In the genomic region with DNA sequence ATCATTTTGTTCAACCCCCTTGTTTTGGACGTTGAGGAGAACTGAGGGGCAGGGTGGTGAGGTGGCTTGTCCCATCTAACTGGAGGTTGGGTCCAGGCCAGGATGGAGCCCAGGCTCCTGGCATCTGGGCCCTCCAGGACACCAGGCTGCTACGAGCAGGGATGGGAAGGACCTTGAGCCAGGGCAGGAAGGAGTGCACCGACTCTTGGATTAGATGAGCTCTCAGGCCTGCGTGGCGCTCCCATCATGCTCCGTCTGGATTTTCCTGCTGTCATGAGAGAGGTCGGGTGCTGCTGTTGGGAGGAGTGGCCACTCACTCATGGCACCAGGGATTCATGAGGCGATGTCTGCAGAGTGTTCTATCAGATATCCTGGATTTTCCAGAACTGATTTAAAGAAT, we compare ENCODE assay signal across 20 cellular contexts. TPM values are rescaled to one million over a fixed set of nuclear protein-coding genes. Genes with fewer than 3 reads are reported as not detected.
"Had no signal": no experiment of that assay in that cellular context is flagged by ENCODE, and none has a peak within 500 bp of the region (broad histone marks: within the 10 kb centered on the region; RNA-seq: fewer than 3 reads in every experiment).

No MANE protein-coding gene starts in this region.

- H3K27ac ChIP-seq: brain microvascular endothelial cell, epithelial cell of prostate, heart right ventricle, SJSA1, upper lobe of left lung had no signal

- DNase-seq: activated CD4-positive, alpha-beta memory T cell treated with anti-CD3 and anti-CD28 coated beads for 36 hours; activated naive CD8-positive, alpha-beta T cell treated with anti-CD3 and anti-CD28 coated beads, Interleukin-2, amount 10 ng/mL, durations not matched to agents 7 days and 5 days; activated T-cell treated with anti-CD3 and anti-CD28 coated beads, Interleukin-2, amount 50 U/mL, for 72 hours; brain microvascular endothelial cell; effector memory CD8-positive, alpha-beta T cell; foreskin melanocyte; heart right ventricle; left colon; retina; stimulated activated CD4-positive, alpha-beta T cell treated with anti-CD3 and anti-CD28 coated beads, Interleukin-15, amount 100 ng/mL, for 24 hours; stimulated activated CD4-positive, alpha-beta T cell treated with anti-CD3 and anti-CD28 coated beads, Interleukin-4, amount 100 ng/mL, for 1 hour; stimulated activated naive CD4-positive, alpha-beta T cell treated with Interleukin-2 at 50 U/mL for 16 hours; SW 1271; upper lobe of left lung had no signal

- H3K4me1 ChIP-seq: heart right ventricle, SJSA1, upper lobe of left lung had no signal

- H3K9me3 ChIP-seq: heart right ventricle, SJSA1, upper lobe of left lung had no signal

- H3K36me3 ChIP-seq: brain microvascular endothelial cell, heart right ventricle, SJSA1, upper lobe of left lung had no signal

- H3K27me3 ChIP-seq: brain microvascular endothelial cell, heart right ventricle, SJSA1, upper lobe of left lung had no signal

- ATAC-seq: activated CD4-positive, CD25-positive, alpha-beta regulatory T cell treated with anti-CD3 and anti-CD28 coated beads, Interleukin-2, amount 50 U/mL, for 24 hours; activated T-cell treated with anti-CD3 and anti-CD28 coated beads, Interleukin-2, amount 50 U/mL, for 72 hours; effector memory CD8-positive, alpha-beta T cell; heart right ventricle; left colon had no signal

- H3K4me3 ChIP-seq: heart right ventricle, SJSA1, upper lobe of left lung had no signal

RNA-seq across cellular contexts. Expression of a gene that starts 18.3 kb away (rescaled TPM):
- total RNA-seq: activated CD4-positive, alpha-beta memory T cell treated with anti-CD3 and anti-CD28 coated beads for 36 hours; activated naive CD8-positive, alpha-beta T cell treated with anti-CD3 and anti-CD28 coated beads, Interleukin-2, amount 10 ng/mL, durations not matched to agents 7 days and 5 days; activated T-cell treated with anti-CD3 and anti-CD28 coated beads, Interleukin-2, amount 50 U/mL, for 72 hours; fibroblast of lung; heart right ventricle; left colon; lung microvascular endothelial cell; SJSA1; skeletal muscle tissue; upper lobe of left lung had no signal
- polyA plus RNA-seq: fibroblast of lung had no signal

RNA-seq across cellular contexts. Expression of a gene that starts 44.7 kb away (rescaled TPM):
- total RNA-seq: SJSA1, skeletal muscle tissue had no signal
